ENCODE assay signal across 18 cellular contexts in the genomic region with DNA sequence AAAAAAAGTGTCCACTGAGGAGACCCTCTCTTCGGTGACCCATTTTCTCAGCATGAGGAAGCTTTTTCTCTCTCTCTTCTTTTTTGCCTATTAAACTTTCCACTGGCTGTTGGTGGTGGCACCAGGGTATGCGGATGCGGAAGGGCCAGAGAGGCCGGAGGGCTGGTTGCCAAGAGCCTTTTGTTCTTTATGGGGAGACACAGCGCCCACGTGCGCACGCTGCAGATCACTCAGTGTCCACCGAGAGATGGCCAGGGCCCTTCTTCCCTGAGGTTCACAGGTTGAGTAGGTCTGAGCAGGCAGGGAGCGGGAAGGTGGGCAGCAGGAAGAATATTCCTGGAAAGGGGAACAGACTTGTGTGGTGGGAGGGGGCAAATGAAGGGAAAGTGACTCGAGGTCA.
DNase-seq lines count a peak whose midpoint lies in the region; ATAC-seq and TF ChIP-seq lines count a peak whose summit lies in the region.
"Had no signal": no experiment of that assay in that cellular context is flagged by ENCODE, and none has a peak within 500 bp of the region (broad histone marks: within the 10 kb centered on the region; RNA-seq: fewer than 3 reads in every experiment).

No MANE protein-coding gene starts in this region.

- CTCF ChIA-PET in activated CD8-positive, alpha-beta T cell treated with anti-CD3 and anti-CD28 coated beads for 36 hours (lab: Charles Lee), result interaction anchor here (1.5 kb wide), 1 partner anchor 70 kb away, joined by 4 read pairs; a partner anchor contains a TSS

- H3K27me3 Mint-ChIP-seq in activated naive CD4-positive, alpha-beta T cell treated with anti-CD3 and anti-CD28 coated beads, Interleukin-2, amount 50 U/mL, for 24 hours, result no peaks in the 10 kb centered on the region
- H3K27me3 Mint-ChIP-seq in activated CD8-positive, alpha-beta T cell treated with anti-CD3 and anti-CD28 coated beads for 36 hours, result no peaks in the 10 kb centered on the region
- H3K27me3 Mint-ChIP-seq in stimulated activated naive CD8-positive, alpha-beta T cell treated with anti-CD3 and anti-CD28 coated beads, Interleukin-15, amount 100 ng/mL, for 72 hours, result no peaks in the 10 kb centered on the region
- no peaks in the 10 kb centered on the region for H3K27me3 Mint-ChIP-seq in type B pancreatic cell

- H3K4me3 ChIP-seq in lower lobe of right lung, result no peak overlapping the region
- H3K4me3 ChIP-seq: adrenal gland, cardiac muscle cell, GM12878, mucosa of descending colon, psoas muscle had no signal

- no peak overlapping the region for H3K4me3 Mint-ChIP-seq in activated naive CD4-positive, alpha-beta T cell treated with anti-CD3 and anti-CD28 coated beads, Interleukin-2, amount 50 U/mL, for 24 hours
- no peak overlapping the region for H3K4me3 Mint-ChIP-seq in activated CD8-positive, alpha-beta T cell treated with anti-CD3 and anti-CD28 coated beads for 36 hours
- peak overlapping the region in 1 of 2 donors; percentile 54 for H3K4me3 Mint-ChIP-seq in stimulated activated naive CD8-positive, alpha-beta T cell treated with anti-CD3 and anti-CD28 coated beads, Interleukin-15, amount 100 ng/mL, for 72 hours
- H3K4me3 Mint-ChIP-seq in type B pancreatic cell, result no peak overlapping the region

- H3K36me3 Mint-ChIP-seq in activated naive CD4-positive, alpha-beta T cell treated with anti-CD3 and anti-CD28 coated beads, Interleukin-2, amount 50 U/mL, for 24 hours, result peaks cover 14% of the 10 kb centered on the region
- peaks cover 57% of the 10 kb centered on the region for H3K36me3 Mint-ChIP-seq in activated CD8-positive, alpha-beta T cell treated with anti-CD3 and anti-CD28 coated beads for 36 hours (ENCODE audit: low read depth)
- H3K36me3 Mint-ChIP-seq in type B pancreatic cell, result peaks cover 8% of the 10 kb centered on the region

- POLR2A ChIA-PET in activated CD8-positive, alpha-beta T cell treated with anti-CD3 and anti-CD28 coated beads for 36 hours (lab: Charles Lee), result no interaction called here

- H3K4me1 Mint-ChIP-seq in activated naive CD4-positive, alpha-beta T cell treated with anti-CD3 and anti-CD28 coated beads, Interleukin-2, amount 50 U/mL, for 24 hours, result peaks cover 53% of the 10 kb centered on the region
- H3K4me1 Mint-ChIP-seq in activated CD8-positive, alpha-beta T cell treated with anti-CD3 and anti-CD28 coated beads for 36 hours (ENCODE audit: low read depth), result peaks cover 53% of the 10 kb centered on the region
- H3K4me1 Mint-ChIP-seq in stimulated activated naive CD8-positive, alpha-beta T cell treated with anti-CD3 and anti-CD28 coated beads, Interleukin-15, amount 100 ng/mL, for 72 hours, result peaks cover 84% of the 10 kb centered on the region
- no peaks in the 10 kb centered on the region for H3K4me1 Mint-ChIP-seq in type B pancreatic cell (ENCODE audit: unreplicated experiment)

- intact Hi-C loops in activated CD8-positive, alpha-beta T cell treated with anti-CD3 and anti-CD28 coated beads for 36 hours (cut with micrococcal nuclease), result no loop called here
- intact Hi-C loops in lower lobe of right lung (cut with DNase I), result loop anchor here (10.0 kb wide), 1 partner anchor 56 kb away; no protein-coding TSS in a partner anchor

- TF ChIP-seq CTCF in activated CD8-positive, alpha-beta T cell treated with anti-CD3 and anti-CD28 coated beads for 36 hours (IDR thresholded peaks at IDR 0.05), result no peak
- TF ChIP-seq CTCF in lower lobe of right lung (IDR thresholded peaks at IDR 0.05), result no peak
- no peak for TF ChIP-seq CTCF in type B pancreatic cell (conservative IDR thresholded peaks at IDR 0.05)

- no peaks in the 10 kb centered on the region for H3K9me3 Mint-ChIP-seq in activated naive CD4-positive, alpha-beta T cell treated with anti-CD3 and anti-CD28 coated beads, Interleukin-2, amount 50 U/mL, for 24 hours
- peaks cover 3% of the 10 kb centered on the region for H3K9me3 Mint-ChIP-seq in activated CD8-positive, alpha-beta T cell treated with anti-CD3 and anti-CD28 coated beads for 36 hours
- peaks cover 0 to 7% of the 10 kb centered on the region in 2 donors for H3K9me3 Mint-ChIP-seq in stimulated activated naive CD8-positive, alpha-beta T cell treated with anti-CD3 and anti-CD28 coated beads, Interleukin-15, amount 100 ng/mL, for 72 hours
- no peaks in the 10 kb centered on the region for H3K9me3 Mint-ChIP-seq in type B pancreatic cell

- no peak for ATAC-seq in activated CD8-positive, alpha-beta T cell treated with anti-CD3 and anti-CD28 coated beads for 36 hours
- ATAC-seq in lower lobe of right lung, result no peak
- ATAC-seq in stimulated activated naive CD8-positive, alpha-beta T cell treated with anti-CD3 and anti-CD28 coated beads, Interleukin-15, amount 100 ng/mL, for 72 hours, result no peak
- no peak for ATAC-seq in HG02759 (IDR thresholded peaks at IDR 0.05; ENCODE audit: unreplicated experiment)
- ATAC-seq: GM12878, mucosa of descending colon, psoas muscle had no signal

- H3K27me3 ChIP-seq in lower lobe of right lung (ENCODE audit: low read depth), result no peaks in the 10 kb centered on the region
- H3K27me3 ChIP-seq: adrenal gland, cardiac muscle cell had no signal

- no peaks in the 10 kb centered on the region for H3K9me3 ChIP-seq in lower lobe of right lung
- H3K9me3 ChIP-seq: adrenal gland, mucosa of descending colon, psoas muscle had no signal

- H3K36me3 ChIP-seq in lower lobe of right lung, result peaks cover 19% of the 10 kb centered on the region
- H3K36me3 ChIP-seq: adrenal gland, cardiac muscle cell, WERI-Rb-1 had no signal

- peaks cover 56% of the 10 kb centered on the region for H3K4me1 ChIP-seq in lower lobe of right lung
- H3K4me1 ChIP-seq: psoas muscle had no signal

- no peak for DNase-seq in activated naive CD4-positive, alpha-beta T cell (lab: John Stamatoyannopoulos, UW)
- no peak for DNase-seq in activated CD8-positive, alpha-beta T cell treated with anti-CD3 and anti-CD28 coated beads for 36 hours
- DNase-seq in lower lobe of right lung (no peak), type B pancreatic cell (ENCODE audit: extremely low spot score, unreplicated experiment) (no peak), HuH-7 (ENCODE audit: low spot score) (no peak)
- DNase-seq in stimulated activated naive CD8-positive, alpha-beta T cell treated with anti-CD3 and anti-CD28 coated beads, Interleukin-15, amount 100 ng/mL, for 72 hours, result no peak
- DNase-seq: hypothalamus; Kasumi-1; mucosa of descending colon; NCI-H1436 treated with DMSO at 0.1 percent for 48 hours; psoas muscle; stimulated activated CD4-positive, alpha-beta T cell treated with anti-CD3 and anti-CD28 coated beads, Interleukin-12 subunit alpha, Interleukin-12 subunit beta, amount 100 ng/mL, for 4 hours; WERI-Rb-1 had no signal

- peak overlapping the region; percentile 24 for H3K27ac ChIP-seq in lower lobe of right lung
- H3K27ac ChIP-seq: adrenal gland, cardiac muscle cell, psoas muscle, WERI-Rb-1 had no signal

- H3K27ac Mint-ChIP-seq in activated naive CD4-positive, alpha-beta T cell treated with anti-CD3 and anti-CD28 coated beads, Interleukin-2, amount 50 U/mL, for 24 hours, result peak overlapping the region; percentile 86
- H3K27ac Mint-ChIP-seq in activated CD8-positive, alpha-beta T cell treated with anti-CD3 and anti-CD28 coated beads for 36 hours, result peak overlapping the region; percentile 75
- peak overlapping the region; percentile 43 to 61 for H3K27ac Mint-ChIP-seq in stimulated activated naive CD8-positive, alpha-beta T cell treated with anti-CD3 and anti-CD28 coated beads, Interleukin-15, amount 100 ng/mL, for 72 hours
- H3K27ac Mint-ChIP-seq in type B pancreatic cell, result no peak overlapping the region
